8 cellular contexts compared by ENCODE assay signal in genomic region chr1:223081181-223081994, GRCh38.
A peak's percentile ranks its signal among the peaks of the same experiment; 100 is the strongest.
DNase-seq lines count a peak whose midpoint lies in the region; ATAC-seq, FAIRE-seq and TF ChIP-seq lines count a peak whose summit lies in the region.

No MANE protein-coding gene starts in this region.

- TF ChIP-seq CTCF in activated B cell treated with CpG ODN at 0.5 μM for 24 hours (IDR thresholded peaks at IDR 0.05) (peak; percentile 92), kidney (IDR thresholded peaks at IDR 0.05; ENCODE audit: borderline replicate concordance, extremely low read depth, insufficient read depth) (peak; percentile 97)

- peak overlapping the region in 1 of 2 donors; percentile 62 for H3K9ac ChIP-seq in kidney (ENCODE audit: low read length in 2 of 2)

- no peaks in the 10 kb centered on the region for H3K4me1 ChIP-seq in kidney (ENCODE audit: control insufficient read depth in 1 of 2, insufficient read depth in 1 of 2, low read depth in 1 of 2, low read length in 2 of 2)

- POLR2A ChIA-PET in activated B cell treated with CpG ODN at 0.5 μM for 24 hours (lab: Charles Lee) = interaction anchor here (0.6 to 1.7 kb wide), 5 partner anchors 283 to 370 kb away, joined by 3 to 6 read pairs (median 4); partner anchors contain the start of gene BROX

- H3K36me3 ChIP-seq in kidney (ENCODE audit: control insufficient read depth in 1 of 2, insufficient read depth in 2 of 2, low read length in 2 of 2) = no peaks in the 10 kb centered on the region

- no peaks in the 10 kb centered on the region for H3K36me3 Mint-ChIP-seq in activated B cell treated with CpG ODN at 0.5 μM for 24 hours (ENCODE audit: low read depth)

- H3K27me3 Mint-ChIP-seq in activated B cell treated with CpG ODN at 0.5 μM for 24 hours = peaks cover 5% of the 10 kb centered on the region

- peak overlapping the region; percentile 83 for H3K4me3 Mint-ChIP-seq in activated B cell treated with CpG ODN at 0.5 μM for 24 hours

- ATAC-seq in GM18873 (IDR thresholded peaks at IDR 0.05; ENCODE audit: low FRiP score, unreplicated experiment) (peak; percentile 90), HG03139 (IDR thresholded peaks at IDR 0.05; ENCODE audit: unreplicated experiment) (peak; percentile 99), activated B cell treated with CpG ODN at 0.5 μM for 24 hours (ENCODE audit: low read depth) (peak; percentile 99)

- DNase-seq in AG08396 (ENCODE audit: low spot score) = peak; percentile 80
- DNase-seq in NCI-H2196 (lab: John Stamatoyannopoulos, UW; ENCODE audit: unreplicated experiment) = peak; percentile 92
- peak; percentile 71 for DNase-seq in activated B cell treated with CpG ODN at 0.5 μM for 24 hours
- DNase-seq in caudate nucleus (lab: John Stamatoyannopoulos, UW) = peak in 56 of 61 donors; percentile 5 to 87 (median 46)
- DNase-seq in kidney = peak; percentile 95
- DNase-seq in stimulated activated CD4-positive, alpha-beta T cell treated with anti-CD3 and anti-CD28 coated beads, Interleukin-12 subunit alpha, Interleukin-12 subunit beta, amount 100 ng/mL, for 48 hours (ENCODE audit: low read depth in 2 of 3, low spot score in 1 of 3) = peak; percentile 56 to 71 (median 62)

- peak; percentile 17 for FAIRE-seq in kidney (lab: Jason Lieb, UNC)

- H3K4me1 Mint-ChIP-seq in activated B cell treated with CpG ODN at 0.5 μM for 24 hours = peaks cover 3% of the 10 kb centered on the region

- intact Hi-C loops in activated B cell treated with CpG ODN at 0.5 μM for 24 hours (cut with micrococcal nuclease) = loop anchor here (1.0 kb wide), 7 partner anchors 289 to 616 kb away; partner anchors contain the start of genes AIDA and BROX
- intact Hi-C loops in kidney (cut with DNase I) = no loop called here

- peak overlapping the region; percentile 80 for H3K27ac Mint-ChIP-seq in activated B cell treated with CpG ODN at 0.5 μM for 24 hours

- CTCF ChIA-PET in activated B cell treated with CpG ODN at 0.5 μM for 24 hours (lab: Charles Lee) = interaction anchor here (0.7 to 2.3 kb wide), 13 partner anchors 8 to 496 kb away, joined by 3 to 25 read pairs (median 4); partner anchors contain the start of gene FAM177B

- no peaks in the 10 kb centered on the region for H3K9me3 ChIP-seq in kidney (ENCODE audit: control insufficient read depth in 1 of 2, low read length in 2 of 2)

- H3K27ac ChIP-seq in caudate nucleus (ENCODE audit: low read depth, low read length) = peak overlapping the region; percentile 62
- H3K27ac ChIP-seq in kidney (ENCODE audit: low read depth in 2 of 2, low read length in 2 of 2) = peak overlapping the region; percentile 26 to 33

- H3K9me3 Mint-ChIP-seq in activated B cell treated with CpG ODN at 0.5 μM for 24 hours = no peaks in the 10 kb centered on the region

- peak overlapping the region; percentile 50 to 62 for H3K4me3 ChIP-seq in kidney (ENCODE audit: low read length in 2 of 2)

Comparison
In these comparisons a context has a peak if more than half of its experiments do, and no peak if none do; other contexts are left out.
1. Peak in every context shown above with its lines: DNase-seq, ATAC-seq, H3K4me3 ChIP-seq and H3K27ac ChIP-seq.